1 cellular context compared by ENCODE assay signal in the genomic region with DNA sequence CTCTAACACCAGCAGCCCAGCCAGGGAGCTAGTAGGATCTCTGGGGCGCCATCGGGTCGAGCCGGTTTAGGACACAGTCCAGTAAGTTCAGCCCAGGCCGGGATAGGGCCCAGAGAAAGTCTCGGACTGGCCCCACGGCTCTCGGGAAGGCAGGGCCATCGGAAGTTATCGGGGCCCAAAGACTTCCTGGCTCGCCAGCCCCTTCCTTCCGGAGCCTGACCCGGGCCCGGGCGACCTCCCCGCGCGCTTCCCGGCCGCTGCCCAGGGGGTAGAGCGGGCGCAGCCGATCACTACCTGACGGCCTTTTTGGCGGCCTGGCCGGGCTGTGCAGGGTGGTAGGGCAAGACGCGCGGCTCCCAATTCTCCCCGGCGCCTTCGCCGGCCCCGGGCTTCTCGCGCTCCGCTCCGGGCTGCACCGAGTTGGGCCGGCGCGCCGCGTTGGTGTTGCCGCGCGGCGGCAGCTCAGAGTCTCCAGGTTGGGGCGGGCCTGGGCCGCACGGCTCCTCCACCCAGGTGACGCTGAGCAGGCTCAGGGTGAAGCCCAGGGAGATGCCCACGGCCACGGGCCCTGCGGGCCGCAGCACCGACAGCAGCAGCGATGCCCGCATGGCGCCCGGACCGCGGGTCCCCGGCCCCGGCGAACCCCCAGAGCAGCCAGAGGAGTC.
TF ChIP-seq lines count a peak whose summit lies in the region.

No MANE protein-coding gene starts in this region.

TF ChIP-seq in HepG2, 621 proteins besides CTCF, POLR2A, EP300 and RAD21 (continued from another document and continues in another):
- TF ChIP-seq, protein P1, sequence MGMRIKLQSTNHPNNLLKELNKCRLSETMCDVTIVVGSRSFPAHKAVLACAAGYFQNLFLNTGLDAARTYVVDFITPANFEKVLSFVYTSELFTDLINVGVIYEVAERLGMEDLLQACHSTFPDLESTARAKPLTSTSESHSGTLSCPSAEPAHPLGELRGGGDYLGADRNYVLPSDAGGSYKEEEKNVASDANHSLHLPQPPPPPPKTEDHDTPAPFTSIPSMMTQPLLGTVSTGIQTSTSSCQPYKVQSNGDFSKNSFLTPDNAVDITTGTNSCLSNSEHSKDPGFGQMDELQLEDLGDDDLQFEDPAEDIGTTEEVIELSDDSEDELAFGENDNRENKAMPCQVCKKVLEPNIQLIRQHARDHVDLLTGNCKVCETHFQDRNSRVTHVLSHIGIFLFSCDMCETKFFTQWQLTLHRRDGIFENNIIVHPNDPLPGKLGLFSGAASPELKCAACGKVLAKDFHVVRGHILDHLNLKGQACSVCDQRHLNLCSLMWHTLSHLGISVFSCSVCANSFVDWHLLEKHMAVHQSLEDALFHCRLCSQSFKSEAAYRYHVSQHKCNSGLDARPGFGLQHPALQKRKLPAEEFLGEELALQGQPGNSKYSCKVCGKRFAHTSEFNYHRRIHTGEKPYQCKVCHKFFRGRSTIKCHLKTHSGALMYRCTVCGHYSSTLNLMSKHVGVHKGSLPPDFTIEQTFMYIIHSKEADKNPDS (CRISPR knock-in tag; IDR thresholded peaks at IDR 0.05) = no peak
- TF ChIP-seq ZNF326 (CRISPR knock-in tag; IDR thresholded peaks at IDR 0.05; ENCODE audit: borderline replicate concordance) (no peak), MAFK (conservative IDR thresholded peaks at IDR 0.05 in 1 of 2, IDR thresholded peaks at IDR 0.05 in 1 of 2; ENCODE audit: low read length in 2 of 2) (no peak), ZNF792 (CRISPR knock-in tag; IDR thresholded peaks at IDR 0.05) (peak; percentile 54; the same call in 1 of the 2 replicates), PRMT3 (CRISPR knock-in tag; IDR thresholded peaks at IDR 0.05; ENCODE audit: borderline replicate concordance, low read depth) (no peak), HOXD1 (CRISPR knock-in tag; IDR thresholded peaks at IDR 0.05) (0 out of 2 replicates have a peak, but pooled peaks have one; percentile 58), ZNF260 (CRISPR knock-in tag; IDR thresholded peaks at IDR 0.05; ENCODE audit: borderline replicate concordance, low read depth) (no peak), ZNF337 (CRISPR knock-in tag; IDR thresholded peaks at IDR 0.05; ENCODE audit: borderline replicate concordance, low read depth) (peak; percentile 16; the same call in 1 of the 2 replicates), KDM5B (CRISPR knock-in tag; IDR thresholded peaks at IDR 0.05; ENCODE audit: borderline replicate concordance) (no peak; the same call in 1 of the 2 replicates), FIP1L1 (IDR thresholded peaks at IDR 0.05; ENCODE audit: borderline replicate concordance, insufficient read depth, low read depth, low read length) (no peak), TAF15 (IDR thresholded peaks at IDR 0.05; ENCODE audit: low read depth, low read length, poor library complexity, severe bottlenecking) (no peak), ZNF720 (CRISPR knock-in tag; IDR thresholded peaks at IDR 0.05) (no peak), ZNF503 (CRISPR knock-in tag; IDR thresholded peaks at IDR 0.05) (no peak), CBFB (CRISPR knock-in tag; IDR thresholded peaks at IDR 0.05) (no peak), ZSCAN21 (CRISPR knock-in tag; IDR thresholded peaks at IDR 0.05; ENCODE audit: borderline replicate concordance) (no peak; the same call in 1 of the 2 replicates), ZNF749 (CRISPR knock-in tag; IDR thresholded peaks at IDR 0.05; ENCODE audit: borderline replicate concordance) (0 out of 2 replicates have a peak, but pooled peaks have one; percentile 27), SP5 (CRISPR knock-in tag; IDR thresholded peaks at IDR 0.05; ENCODE audit: borderline replicate concordance, low read depth) (no peak), NCOA1 (CRISPR knock-in tag; IDR thresholded peaks at IDR 0.05) (no peak), SCMH1 (CRISPR knock-in tag; IDR thresholded peaks at IDR 0.05; ENCODE audit: borderline replicate concordance) (no peak), ZNF839 (CRISPR knock-in tag; IDR thresholded peaks at IDR 0.05; ENCODE audit: borderline replicate concordance) (no peak; the same call in 1 of the 2 replicates), SIX4 (CRISPR knock-in tag; IDR thresholded peaks at IDR 0.05) (no peak), EHMT2 (IDR thresholded peaks at IDR 0.05; ENCODE audit: borderline replicate concordance, low read depth, low read length) (no peak), MIER2 (CRISPR knock-in tag; IDR thresholded peaks at IDR 0.05) (no peak), RBM22 (optimal IDR thresholded peaks at IDR 0.05; ENCODE audit: low read length) (no peak), NR2F2 (IDR thresholded peaks at IDR 0.05; ENCODE audit: borderline replicate concordance, low read depth) (no peak), RAD51 (IDR thresholded peaks at IDR 0.05; ENCODE audit: borderline replicate concordance) (no peak), HOXA5 (CRISPR knock-in tag; IDR thresholded peaks at IDR 0.05) (no peak), ZFYVE20 (CRISPR knock-in tag; IDR thresholded peaks at IDR 0.05; ENCODE audit: borderline replicate concordance, low read depth) (0 out of 2 replicates have a peak, but pooled peaks have one; percentile 51), KDM5A (IDR thresholded peaks at IDR 0.05; ENCODE audit: borderline replicate concordance, low read length) (0 out of 2 replicates have a peak, but pooled peaks have one; percentile 22), AGO1 (IDR thresholded peaks at IDR 0.05; ENCODE audit: low read depth, low read length, poor library complexity, severe bottlenecking) (no peak), ZNF333 (CRISPR knock-in tag; IDR thresholded peaks at IDR 0.05; ENCODE audit: borderline replicate concordance) (peak; percentile 22; the same call in 1 of the 2 replicates), ZNF709 (CRISPR knock-in tag; IDR thresholded peaks at IDR 0.05) (no peak), FOXA3 (CRISPR knock-in tag; IDR thresholded peaks at IDR 0.05) (0 out of 2 replicates have a peak, but pooled peaks have one; percentile 3), PAX8 (CRISPR knock-in tag; IDR thresholded peaks at IDR 0.05; ENCODE audit: borderline replicate concordance) (no peak), TBP (CRISPR knock-in tag; IDR thresholded peaks at IDR 0.05) (no peak), ZNF761 (CRISPR knock-in tag; conservative IDR thresholded peaks at IDR 0.05) (no peak; the same call in 1 of the 2 replicates), ZNF605 (CRISPR knock-in tag; IDR thresholded peaks at IDR 0.05) (no peak), ZFX (CRISPR knock-in tag; IDR thresholded peaks at IDR 0.05; ENCODE audit: low read depth) (peak; percentile 83), ZNF883 (CRISPR knock-in tag; IDR thresholded peaks at IDR 0.05; ENCODE audit: not compliant biosample characterization) (no peak), ZNF10 (CRISPR knock-in tag; IDR thresholded peaks at IDR 0.05; ENCODE audit: borderline replicate concordance, low read depth) (no peak), ZNF672 (CRISPR knock-in tag; IDR thresholded peaks at IDR 0.05) (no peak), ZNF614 (CRISPR knock-in tag; IDR thresholded peaks at IDR 0.05; ENCODE audit: borderline replicate concordance) (no peak), ZNF275 (CRISPR knock-in tag; IDR thresholded peaks at IDR 0.05; ENCODE audit: borderline replicate concordance) (no peak), CBX5 (CRISPR knock-in tag; IDR thresholded peaks at IDR 0.05; ENCODE audit: borderline replicate concordance) (no peak), ZNF101 (CRISPR knock-in tag; IDR thresholded peaks at IDR 0.05; ENCODE audit: borderline replicate concordance, low read depth) (no peak), ZKSCAN1 (IDR thresholded peaks at IDR 0.05; ENCODE audit: low read length) (no peak), DRAP1 (CRISPR knock-in tag; IDR thresholded peaks at IDR 0.05) (no peak), SRSF4 (IDR thresholded peaks at IDR 0.05; ENCODE audit: low read depth, low read length, poor library complexity, severe bottlenecking) (peak; percentile 38), PHB2 (IDR thresholded peaks at IDR 0.05; ENCODE audit: partially characterized antibody) (no peak)
- TF ChIP-seq, protein P2, sequence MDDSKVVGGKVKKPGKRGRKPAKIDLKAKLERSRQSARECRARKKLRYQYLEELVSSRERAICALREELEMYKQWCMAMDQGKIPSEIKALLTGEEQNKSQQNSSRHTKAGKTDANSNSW (CRISPR knock-in tag; IDR thresholded peaks at IDR 0.05; ENCODE audit: borderline replicate concordance) = no peak
- TF ChIP-seq, protein P3, sequence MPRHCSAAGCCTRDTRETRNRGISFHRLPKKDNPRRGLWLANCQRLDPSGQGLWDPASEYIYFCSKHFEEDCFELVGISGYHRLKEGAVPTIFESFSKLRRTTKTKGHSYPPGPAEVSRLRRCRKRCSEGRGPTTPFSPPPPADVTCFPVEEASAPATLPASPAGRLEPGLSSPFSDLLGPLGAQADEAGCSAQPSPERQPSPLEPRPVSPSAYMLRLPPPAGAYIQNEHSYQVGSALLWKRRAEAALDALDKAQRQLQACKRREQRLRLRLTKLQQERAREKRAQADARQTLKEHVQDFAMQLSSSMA (CRISPR knock-in tag; IDR thresholded peaks at IDR 0.05) = no peak
- TF ChIP-seq, protein P4, sequence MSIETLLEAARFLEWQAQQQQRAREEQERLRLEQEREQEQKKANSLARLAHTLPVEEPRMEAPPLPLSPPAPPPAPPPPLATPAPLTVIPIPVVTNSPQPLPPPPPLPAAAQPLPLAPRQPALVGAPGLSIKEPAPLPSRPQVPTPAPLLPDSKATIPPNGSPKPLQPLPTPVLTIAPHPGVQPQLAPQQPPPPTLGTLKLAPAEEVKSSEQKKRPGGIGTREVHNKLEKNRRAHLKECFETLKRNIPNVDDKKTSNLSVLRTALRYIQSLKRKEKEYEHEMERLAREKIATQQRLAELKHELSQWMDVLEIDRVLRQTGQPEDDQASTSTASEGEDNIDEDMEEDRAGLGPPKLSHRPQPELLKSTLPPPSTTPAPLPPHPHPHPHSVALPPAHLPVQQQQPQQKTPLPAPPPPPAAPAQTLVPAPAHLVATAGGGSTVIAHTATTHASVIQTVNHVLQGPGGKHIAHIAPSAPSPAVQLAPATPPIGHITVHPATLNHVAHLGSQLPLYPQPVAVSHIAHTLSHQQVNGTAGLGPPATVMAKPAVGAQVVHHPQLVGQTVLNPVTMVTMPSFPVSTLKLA (IDR thresholded peaks at IDR 0.05) = no peak
- TF ChIP-seq, protein P5, sequence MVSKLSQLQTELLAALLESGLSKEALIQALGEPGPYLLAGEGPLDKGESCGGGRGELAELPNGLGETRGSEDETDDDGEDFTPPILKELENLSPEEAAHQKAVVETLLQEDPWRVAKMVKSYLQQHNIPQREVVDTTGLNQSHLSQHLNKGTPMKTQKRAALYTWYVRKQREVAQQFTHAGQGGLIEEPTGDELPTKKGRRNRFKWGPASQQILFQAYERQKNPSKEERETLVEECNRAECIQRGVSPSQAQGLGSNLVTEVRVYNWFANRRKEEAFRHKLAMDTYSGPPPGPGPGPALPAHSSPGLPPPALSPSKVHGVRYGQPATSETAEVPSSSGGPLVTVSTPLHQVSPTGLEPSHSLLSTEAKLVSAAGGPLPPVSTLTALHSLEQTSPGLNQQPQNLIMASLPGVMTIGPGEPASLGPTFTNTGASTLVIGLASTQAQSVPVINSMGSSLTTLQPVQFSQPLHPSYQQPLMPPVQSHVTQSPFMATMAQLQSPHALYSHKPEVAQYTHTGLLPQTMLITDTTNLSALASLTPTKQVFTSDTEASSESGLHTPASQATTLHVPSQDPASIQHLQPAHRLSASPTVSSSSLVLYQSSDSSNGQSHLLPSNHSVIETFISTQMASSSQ (IDR thresholded peaks at IDR 0.05; ENCODE audit: low read depth) = no peak
- TF ChIP-seq, protein P5 (CRISPR knock-in tag; IDR thresholded peaks at IDR 0.05; ENCODE audit: borderline replicate concordance) = no peak
